1 cellular context compared by ENCODE assay signal in the genomic region with DNA sequence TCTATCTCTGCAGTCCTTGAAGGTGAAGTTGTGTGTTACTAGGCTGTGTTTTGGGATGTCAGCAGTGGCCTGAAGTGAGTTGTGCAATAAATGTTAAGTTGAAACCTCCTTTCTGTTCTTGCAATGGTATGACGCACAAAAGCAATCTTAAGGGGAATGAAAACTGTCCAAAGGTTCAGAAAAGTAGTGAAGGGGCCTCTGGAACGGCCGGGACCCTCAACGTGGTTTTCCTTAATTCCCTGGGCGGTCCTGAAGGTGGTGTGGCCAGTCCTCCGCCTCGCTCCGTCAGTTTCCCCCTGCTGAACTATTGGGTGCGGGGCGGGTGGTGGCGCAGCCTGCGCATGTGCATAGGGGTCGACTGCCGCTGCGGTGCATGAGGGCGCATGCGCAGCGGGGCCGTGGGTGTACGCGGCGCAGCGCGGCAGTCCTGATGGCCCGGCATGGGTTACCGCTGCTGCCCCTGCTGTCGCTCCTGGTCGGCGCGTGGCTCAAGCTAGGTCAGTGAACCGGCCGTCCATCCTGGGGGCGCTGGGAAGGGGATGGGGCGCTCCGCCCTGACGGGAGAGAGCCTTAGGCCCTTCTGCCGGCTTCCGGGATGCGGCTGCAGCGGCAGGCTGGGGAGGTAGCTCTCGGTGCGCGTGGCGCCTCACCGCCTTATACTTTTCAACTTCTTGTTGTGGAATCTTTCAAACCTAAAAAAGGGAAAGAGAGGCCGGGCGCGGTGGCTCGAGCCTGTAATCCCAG.
TF ChIP-seq lines count a peak whose summit lies in the region.

A gene (plus strand): TSS at position 405 of the 744 bp plus-strand sequence. CDS start 26 bp downstream, at position 431.

TF ChIP-seq in K562, 482 proteins besides CTCF, POLR2A, EP300 and RAD21 (continued from another document and continues in another):
- TF ChIP-seq CHD4 (IDR thresholded peaks at IDR 0.05; ENCODE audit: insufficient read depth, insufficient replicate concordance, low read depth, low read length, poor library complexity, severe bottlenecking) (no peak), ZSCAN29 (IDR thresholded peaks at IDR 0.05) (no peak), KAT2B (IDR thresholded peaks at IDR 0.05; ENCODE audit: low read depth, low read length) (no peak), FOSL1 (tag; conservative IDR thresholded peaks at IDR 0.05) (no peak), ZKSCAN1 (IDR thresholded peaks at IDR 0.05; ENCODE audit: low read depth, low read length) (peak; percentile 54; the same call in 1 of the 2 replicates), OTX1 (CRISPR knock-in tag; IDR thresholded peaks at IDR 0.05) (no peak), SMARCA4 (IDR thresholded peaks at IDR 0.05) (no peak; the same call in 1 of the 2 replicates), ARID2 (IDR thresholded peaks at IDR 0.05) (no peak), RBM39 (optimal IDR thresholded peaks at IDR 0.05; ENCODE audit: low read depth, low read length) (no peak), PCBP1 (IDR thresholded peaks at IDR 0.05; ENCODE audit: low read depth, low read length, poor library complexity, severe bottlenecking) (peak; percentile 23), MED1 (CRISPR knock-in tag; IDR thresholded peaks at IDR 0.05; ENCODE audit: borderline replicate concordance) (no peak), ZNF408 (CRISPR knock-in tag; IDR thresholded peaks at IDR 0.05; ENCODE audit: low read depth) (no peak), SRSF3 (IDR thresholded peaks at IDR 0.05; ENCODE audit: insufficient read depth, low read length) (no peak), MAFK (IDR thresholded peaks at IDR 0.05; ENCODE audit: low read length) (no peak), RBM22 (IDR thresholded peaks at IDR 0.05; ENCODE audit: low read depth, low read length, poor library complexity, severe bottlenecking) (peak; percentile 81), SRSF1 (IDR thresholded peaks at IDR 0.05; ENCODE audit: low read depth, low read length) (no peak), DMBX1 (CRISPR knock-in tag; IDR thresholded peaks at IDR 0.05; ENCODE audit: borderline replicate concordance) (no peak; the same call in 1 of the 2 replicates), PHTF2 (CRISPR knock-in tag; IDR thresholded peaks at IDR 0.05) (peak; percentile 85; the same call in 1 of the 2 replicates), TCFL5 (CRISPR knock-in tag; conservative IDR thresholded peaks at IDR 0.05) (no peak), BRD4 (IDR thresholded peaks at IDR 0.05) (peak; percentile 56; the same call in 1 of the 2 replicates), BRF1 (IDR thresholded peaks at IDR 0.05; ENCODE audit: borderline replicate concordance, extremely low read depth, insufficient read length) (no peak), HMG20B (CRISPR knock-in tag; IDR thresholded peaks at IDR 0.05) (0 out of 2 replicates have a peak, but pooled peaks have one; percentile 79), ZFX (CRISPR knock-in tag; IDR thresholded peaks at IDR 0.05) (peak; percentile 86), NCOR1 (IDR thresholded peaks at IDR 0.05) (no peak), ILF3 (IDR thresholded peaks at IDR 0.05; ENCODE audit: borderline replicate concordance) (no peak; the same call in 1 of the 2 replicates), ESRRB (CRISPR knock-in tag; IDR thresholded peaks at IDR 0.05; ENCODE audit: borderline replicate concordance) (peak; percentile 73; the same call in 1 of the 2 replicates)
- TF ChIP-seq, protein P1, sequence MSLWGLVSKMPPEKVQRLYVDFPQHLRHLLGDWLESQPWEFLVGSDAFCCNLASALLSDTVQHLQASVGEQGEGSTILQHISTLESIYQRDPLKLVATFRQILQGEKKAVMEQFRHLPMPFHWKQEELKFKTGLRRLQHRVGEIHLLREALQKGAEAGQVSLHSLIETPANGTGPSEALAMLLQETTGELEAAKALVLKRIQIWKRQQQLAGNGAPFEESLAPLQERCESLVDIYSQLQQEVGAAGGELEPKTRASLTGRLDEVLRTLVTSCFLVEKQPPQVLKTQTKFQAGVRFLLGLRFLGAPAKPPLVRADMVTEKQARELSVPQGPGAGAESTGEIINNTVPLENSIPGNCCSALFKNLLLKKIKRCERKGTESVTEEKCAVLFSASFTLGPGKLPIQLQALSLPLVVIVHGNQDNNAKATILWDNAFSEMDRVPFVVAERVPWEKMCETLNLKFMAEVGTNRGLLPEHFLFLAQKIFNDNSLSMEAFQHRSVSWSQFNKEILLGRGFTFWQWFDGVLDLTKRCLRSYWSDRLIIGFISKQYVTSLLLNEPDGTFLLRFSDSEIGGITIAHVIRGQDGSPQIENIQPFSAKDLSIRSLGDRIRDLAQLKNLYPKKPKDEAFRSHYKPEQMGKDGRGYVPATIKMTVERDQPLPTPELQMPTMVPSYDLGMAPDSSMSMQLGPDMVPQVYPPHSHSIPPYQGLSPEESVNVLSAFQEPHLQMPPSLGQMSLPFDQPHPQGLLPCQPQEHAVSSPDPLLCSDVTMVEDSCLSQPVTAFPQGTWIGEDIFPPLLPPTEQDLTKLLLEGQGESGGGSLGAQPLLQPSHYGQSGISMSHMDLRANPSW (CRISPR knock-in tag; IDR thresholded peaks at IDR 0.05): no peak
- TF ChIP-seq, protein P2, sequence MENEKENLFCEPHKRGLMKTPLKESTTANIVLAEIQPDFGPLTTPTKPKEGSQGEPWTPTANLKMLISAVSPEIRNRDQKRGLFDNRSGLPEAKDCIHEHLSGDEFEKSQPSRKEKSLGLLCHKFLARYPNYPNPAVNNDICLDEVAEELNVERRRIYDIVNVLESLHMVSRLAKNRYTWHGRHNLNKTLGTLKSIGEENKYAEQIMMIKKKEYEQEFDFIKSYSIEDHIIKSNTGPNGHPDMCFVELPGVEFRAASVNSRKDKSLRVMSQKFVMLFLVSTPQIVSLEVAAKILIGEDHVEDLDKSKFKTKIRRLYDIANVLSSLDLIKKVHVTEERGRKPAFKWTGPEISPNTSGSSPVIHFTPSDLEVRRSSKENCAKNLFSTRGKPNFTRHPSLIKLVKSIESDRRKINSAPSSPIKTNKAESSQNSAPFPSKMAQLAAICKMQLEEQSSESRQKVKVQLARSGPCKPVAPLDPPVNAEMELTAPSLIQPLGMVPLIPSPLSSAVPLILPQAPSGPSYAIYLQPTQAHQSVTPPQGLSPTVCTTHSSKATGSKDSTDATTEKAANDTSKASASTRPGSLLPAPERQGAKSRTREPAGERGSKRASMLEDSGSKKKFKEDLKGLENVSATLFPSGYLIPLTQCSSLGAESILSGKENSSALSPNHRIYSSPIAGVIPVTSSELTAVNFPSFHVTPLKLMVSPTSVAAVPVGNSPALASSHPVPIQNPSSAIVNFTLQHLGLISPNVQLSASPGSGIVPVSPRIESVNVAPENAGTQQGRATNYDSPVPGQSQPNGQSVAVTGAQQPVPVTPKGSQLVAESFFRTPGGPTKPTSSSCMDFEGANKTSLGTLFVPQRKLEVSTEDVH (IDR thresholded peaks at IDR 0.05; ENCODE audit: low read depth, partially characterized antibody): no peak
- TF ChIP-seq, protein P3, sequence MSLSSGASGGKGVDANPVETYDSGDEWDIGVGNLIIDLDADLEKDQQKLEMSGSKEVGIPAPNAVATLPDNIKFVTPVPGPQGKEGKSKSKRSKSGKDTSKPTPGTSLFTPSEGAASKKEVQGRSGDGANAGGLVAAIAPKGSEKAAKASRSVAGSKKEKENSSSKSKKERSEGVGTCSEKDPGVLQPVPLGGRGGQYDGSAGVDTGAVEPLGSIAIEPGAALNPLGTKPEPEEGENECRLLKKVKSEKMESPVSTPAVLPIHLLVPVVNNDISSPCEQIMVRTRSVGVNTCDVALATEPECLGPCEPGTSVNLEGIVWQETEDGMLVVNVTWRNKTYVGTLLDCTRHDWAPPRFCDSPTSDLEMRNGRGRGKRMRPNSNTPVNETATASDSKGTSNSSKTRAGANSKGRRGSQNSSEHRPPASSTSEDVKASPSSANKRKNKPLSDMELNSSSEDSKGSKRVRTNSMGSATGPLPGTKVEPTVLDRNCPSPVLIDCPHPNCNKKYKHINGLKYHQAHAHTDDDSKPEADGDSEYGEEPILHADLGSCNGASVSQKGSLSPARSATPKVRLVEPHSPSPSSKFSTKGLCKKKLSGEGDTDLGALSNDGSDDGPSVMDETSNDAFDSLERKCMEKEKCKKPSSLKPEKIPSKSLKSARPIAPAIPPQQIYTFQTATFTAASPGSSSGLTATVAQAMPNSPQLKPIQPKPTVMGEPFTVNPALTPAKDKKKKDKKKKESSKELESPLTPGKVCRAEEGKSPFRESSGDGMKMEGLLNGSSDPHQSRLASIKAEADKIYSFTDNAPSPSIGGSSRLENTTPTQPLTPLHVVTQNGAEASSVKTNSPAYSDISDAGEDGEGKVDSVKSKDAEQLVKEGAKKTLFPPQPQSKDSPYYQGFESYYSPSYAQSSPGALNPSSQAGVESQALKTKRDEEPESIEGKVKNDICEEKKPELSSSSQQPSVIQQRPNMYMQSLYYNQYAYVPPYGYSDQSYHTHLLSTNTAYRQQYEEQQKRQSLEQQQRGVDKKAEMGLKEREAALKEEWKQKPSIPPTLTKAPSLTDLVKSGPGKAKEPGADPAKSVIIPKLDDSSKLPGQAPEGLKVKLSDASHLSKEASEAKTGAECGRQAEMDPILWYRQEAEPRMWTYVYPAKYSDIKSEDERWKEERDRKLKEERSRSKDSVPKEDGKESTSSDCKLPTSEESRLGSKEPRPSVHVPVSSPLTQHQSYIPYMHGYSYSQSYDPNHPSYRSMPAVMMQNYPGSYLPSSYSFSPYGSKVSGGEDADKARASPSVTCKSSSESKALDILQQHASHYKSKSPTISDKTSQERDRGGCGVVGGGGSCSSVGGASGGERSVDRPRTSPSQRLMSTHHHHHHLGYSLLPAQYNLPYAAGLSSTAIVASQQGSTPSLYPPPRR (CRISPR knock-in tag; IDR thresholded peaks at IDR 0.05; ENCODE audit: borderline replicate concordance): 0 out of 2 replicates have a peak, but pooled peaks have one; percentile 31
- TF ChIP-seq, protein P4, sequence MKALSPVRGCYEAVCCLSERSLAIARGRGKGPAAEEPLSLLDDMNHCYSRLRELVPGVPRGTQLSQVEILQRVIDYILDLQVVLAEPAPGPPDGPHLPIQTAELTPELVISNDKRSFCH (CRISPR knock-in tag; IDR thresholded peaks at IDR 0.05): no peak
- TF ChIP-seq, protein P4 (tag; IDR thresholded peaks at IDR 0.05): no peak
- TF ChIP-seq, protein P5, sequence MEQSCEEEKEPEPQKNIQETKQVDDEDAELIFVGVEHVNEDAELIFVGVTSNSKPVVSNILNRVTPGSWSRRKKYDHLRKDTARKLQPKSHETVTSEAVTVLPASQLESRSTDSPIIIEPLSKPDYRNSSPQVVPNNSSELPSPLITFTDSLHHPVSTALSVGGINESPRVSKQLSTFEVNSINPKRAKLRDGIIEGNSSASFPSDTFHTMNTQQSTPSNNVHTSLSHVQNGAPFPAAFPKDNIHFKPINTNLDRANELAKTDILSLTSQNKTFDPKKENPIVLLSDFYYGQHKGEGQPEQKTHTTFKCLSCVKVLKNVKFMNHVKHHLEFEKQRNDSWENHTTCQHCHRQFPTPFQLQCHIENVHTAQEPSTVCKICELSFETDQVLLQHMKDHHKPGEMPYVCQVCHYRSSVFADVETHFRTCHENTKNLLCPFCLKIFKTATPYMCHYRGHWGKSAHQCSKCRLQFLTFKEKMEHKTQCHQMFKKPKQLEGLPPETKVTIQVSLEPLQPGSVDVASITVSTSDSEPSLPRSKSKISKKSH (CRISPR knock-in tag; IDR thresholded peaks at IDR 0.05): peak; percentile 57; the same call in 1 of the 2 replicates
- TF ChIP-seq, protein P6, sequence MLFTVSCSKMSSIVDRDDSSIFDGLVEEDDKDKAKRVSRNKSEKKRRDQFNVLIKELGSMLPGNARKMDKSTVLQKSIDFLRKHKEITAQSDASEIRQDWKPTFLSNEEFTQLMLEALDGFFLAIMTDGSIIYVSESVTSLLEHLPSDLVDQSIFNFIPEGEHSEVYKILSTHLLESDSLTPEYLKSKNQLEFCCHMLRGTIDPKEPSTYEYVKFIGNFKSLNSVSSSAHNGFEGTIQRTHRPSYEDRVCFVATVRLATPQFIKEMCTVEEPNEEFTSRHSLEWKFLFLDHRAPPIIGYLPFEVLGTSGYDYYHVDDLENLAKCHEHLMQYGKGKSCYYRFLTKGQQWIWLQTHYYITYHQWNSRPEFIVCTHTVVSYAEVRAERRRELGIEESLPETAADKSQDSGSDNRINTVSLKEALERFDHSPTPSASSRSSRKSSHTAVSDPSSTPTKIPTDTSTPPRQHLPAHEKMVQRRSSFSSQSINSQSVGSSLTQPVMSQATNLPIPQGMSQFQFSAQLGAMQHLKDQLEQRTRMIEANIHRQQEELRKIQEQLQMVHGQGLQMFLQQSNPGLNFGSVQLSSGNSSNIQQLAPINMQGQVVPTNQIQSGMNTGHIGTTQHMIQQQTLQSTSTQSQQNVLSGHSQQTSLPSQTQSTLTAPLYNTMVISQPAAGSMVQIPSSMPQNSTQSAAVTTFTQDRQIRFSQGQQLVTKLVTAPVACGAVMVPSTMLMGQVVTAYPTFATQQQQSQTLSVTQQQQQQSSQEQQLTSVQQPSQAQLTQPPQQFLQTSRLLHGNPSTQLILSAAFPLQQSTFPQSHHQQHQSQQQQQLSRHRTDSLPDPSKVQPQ (CRISPR knock-in tag; IDR thresholded peaks at IDR 0.05; ENCODE audit: borderline replicate concordance): no peak
- TF ChIP-seq, protein P7, sequence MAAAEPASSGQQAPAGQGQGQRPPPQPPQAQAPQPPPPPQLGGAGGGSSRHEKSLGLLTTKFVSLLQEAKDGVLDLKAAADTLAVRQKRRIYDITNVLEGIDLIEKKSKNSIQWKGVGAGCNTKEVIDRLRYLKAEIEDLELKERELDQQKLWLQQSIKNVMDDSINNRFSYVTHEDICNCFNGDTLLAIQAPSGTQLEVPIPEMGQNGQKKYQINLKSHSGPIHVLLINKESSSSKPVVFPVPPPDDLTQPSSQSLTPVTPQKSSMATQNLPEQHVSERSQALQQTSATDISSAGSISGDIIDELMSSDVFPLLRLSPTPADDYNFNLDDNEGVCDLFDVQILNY (CRISPR knock-in tag; IDR thresholded peaks at IDR 0.05): 0 out of 2 replicates have a peak, but pooled peaks have one; percentile 37
- TF ChIP-seq, protein P8, sequence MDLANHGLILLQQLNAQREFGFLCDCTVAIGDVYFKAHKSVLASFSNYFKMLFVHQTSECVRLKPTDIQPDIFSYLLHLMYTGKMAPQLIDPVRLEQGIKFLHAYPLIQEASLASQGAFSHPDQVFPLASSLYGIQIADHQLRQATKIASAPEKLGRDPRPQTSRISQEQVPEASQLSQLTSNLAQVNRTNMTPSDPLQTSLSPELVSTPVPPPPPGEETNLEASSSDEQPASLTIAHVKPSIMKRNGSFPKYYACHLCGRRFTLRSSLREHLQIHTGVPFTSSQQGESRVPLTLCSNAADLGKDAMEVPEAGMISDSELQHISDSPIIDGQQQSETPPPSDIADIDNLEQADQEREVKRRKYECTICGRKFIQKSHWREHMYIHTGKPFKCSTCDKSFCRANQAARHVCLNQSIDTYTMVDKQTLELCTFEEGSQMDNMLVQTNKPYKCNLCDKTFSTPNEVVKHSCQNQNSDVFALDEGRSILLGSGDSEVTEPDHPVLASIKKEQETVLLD (IDR thresholded peaks at IDR 0.05): peak; percentile 98
- TF ChIP-seq, protein P9, sequence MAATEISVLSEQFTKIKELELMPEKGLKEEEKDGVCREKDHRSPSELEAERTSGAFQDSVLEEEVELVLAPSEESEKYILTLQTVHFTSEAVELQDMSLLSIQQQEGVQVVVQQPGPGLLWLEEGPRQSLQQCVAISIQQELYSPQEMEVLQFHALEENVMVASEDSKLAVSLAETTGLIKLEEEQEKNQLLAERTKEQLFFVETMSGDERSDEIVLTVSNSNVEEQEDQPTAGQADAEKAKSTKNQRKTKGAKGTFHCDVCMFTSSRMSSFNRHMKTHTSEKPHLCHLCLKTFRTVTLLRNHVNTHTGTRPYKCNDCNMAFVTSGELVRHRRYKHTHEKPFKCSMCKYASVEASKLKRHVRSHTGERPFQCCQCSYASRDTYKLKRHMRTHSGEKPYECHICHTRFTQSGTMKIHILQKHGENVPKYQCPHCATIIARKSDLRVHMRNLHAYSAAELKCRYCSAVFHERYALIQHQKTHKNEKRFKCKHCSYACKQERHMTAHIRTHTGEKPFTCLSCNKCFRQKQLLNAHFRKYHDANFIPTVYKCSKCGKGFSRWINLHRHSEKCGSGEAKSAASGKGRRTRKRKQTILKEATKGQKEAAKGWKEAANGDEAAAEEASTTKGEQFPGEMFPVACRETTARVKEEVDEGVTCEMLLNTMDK (IDR thresholded peaks at IDR 0.05; ENCODE audit: borderline replicate concordance, insufficient read depth, low read depth, low read length, poor library complexity, severe bottlenecking): no peak
